ENCODE assay signal across 8 cellular contexts in genomic region chr1:206684478-206685255, GRCh38. TPM values are rescaled to one million over a fixed set of nuclear protein-coding genes. Genes with fewer than 3 reads are reported as not detected.
DNase-seq lines count a peak whose midpoint lies in the region; ATAC-seq and TF ChIP-seq lines count a peak whose summit lies in the region.

TSS of gene MAPKAPK2 (plus strand) at chr1:206684905. CDS start at chr1:206685230, 325 bp downstream.

- DNase-seq in AG04449 (ENCODE audit: low read depth, low spot score) (no peak), HT1080 (ENCODE audit: low read depth) (no peak), RWPE2 (ENCODE audit: low spot score) (no peak), activated gamma-delta T cell (lab: John Stamatoyannopoulos, UW) (peak; percentile 74), foreskin fibroblast (peak; percentile 56 to 83), neural progenitor cell (ENCODE audit: low spot score) (peak; percentile 92)

- H4K20me1 ChIP-seq in neural progenitor cell (ENCODE audit: low read depth) = peaks cover 41% of the 10 kb centered on the region

- H2AFZ ChIP-seq in neural progenitor cell (replicated peaks) = peak within 1 kb of the TSS; percentile 58

- no peaks in the 10 kb centered on the region for H3K9me3 Mint-ChIP-seq in neural progenitor cell

- ATAC-seq in GM18909 (IDR thresholded peaks at IDR 0.05; ENCODE audit: poor library complexity, unreplicated experiment) (peak; percentile 34), RWPE2 (ENCODE audit: low read depth) (peak; percentile 39)

- H3K4me3 Mint-ChIP-seq in neural progenitor cell = peak within 1 kb of the TSS; percentile 98

- H3K9ac ChIP-seq in neural progenitor cell (peak within 1 kb of the TSS; percentile 43), stomach smooth muscle (ENCODE audit: low read length in 2 of 2) (peak within 1 kb of the TSS; percentile 92 to 97)

- H3K4me1 ChIP-seq in RWPE2 (ENCODE audit: insufficient read depth, poor library complexity, severe bottlenecking) (peaks cover 18% of the 10 kb centered on the region), neural progenitor cell (peaks cover 39% of the 10 kb centered on the region), stomach smooth muscle (ENCODE audit: control insufficient read depth, insufficient read depth, low read length) (peaks cover 36% of the 10 kb centered on the region)

- no peaks in the 10 kb centered on the region for H3K36me3 Mint-ChIP-seq in neural progenitor cell

- peaks cover 44% of the 10 kb centered on the region for H3K4me1 Mint-ChIP-seq in neural progenitor cell

- peaks cover 19% of the 10 kb centered on the region for H3F3A ChIP-seq in neural progenitor cell (ENCODE audit: low read depth)

- peak within 1 kb of the TSS; percentile 88 for H3K4me2 ChIP-seq in neural progenitor cell

- H3K9me3 ChIP-seq in RWPE2 (ENCODE audit: severe bottlenecking) = no peaks in the 10 kb centered on the region
- no peaks in the 10 kb centered on the region for H3K9me3 ChIP-seq in neural progenitor cell (ENCODE audit: low read depth)
- no peaks in the 10 kb centered on the region for H3K9me3 ChIP-seq in stomach smooth muscle (ENCODE audit: control insufficient read depth in 2 of 2, low read length in 2 of 2)

- H3K27ac ChIP-seq in RWPE2 (ENCODE audit: poor library complexity, severe bottlenecking) = peak within 1 kb of the TSS; percentile 77
- H3K27ac ChIP-seq in neural progenitor cell = no peak within 1 kb of the TSS
- H3K27ac ChIP-seq in stomach smooth muscle (ENCODE audit: low read length) = peak within 1 kb of the TSS; percentile 96

- no peaks in the 10 kb centered on the region for H3K36me3 ChIP-seq in RWPE2 (ENCODE audit: low read depth)
- H3K36me3 ChIP-seq in neural progenitor cell = no peaks in the 10 kb centered on the region
- H3K36me3 ChIP-seq in stomach smooth muscle (ENCODE audit: control insufficient read depth in 2 of 2, insufficient read depth in 2 of 2, low read length in 2 of 2) = no peaks in the 10 kb centered on the region

- peaks cover 42% of the 10 kb centered on the region for H3K79me2 ChIP-seq in neural progenitor cell (ENCODE audit: low read depth)

- no peaks in the 10 kb centered on the region for H3K27me3 ChIP-seq in RWPE2 (ENCODE audit: insufficient read depth, poor library complexity, severe bottlenecking)
- H3K27me3 ChIP-seq in neural progenitor cell = peaks cover 65% of the 10 kb centered on the region
- no peaks in the 10 kb centered on the region for H3K27me3 ChIP-seq in stomach smooth muscle (ENCODE audit: control insufficient read depth in 1 of 2, insufficient read depth in 2 of 2, low read length in 2 of 2)

- TF ChIP-seq CTCF in AG04449 (IDR thresholded peaks at IDR 0.05; ENCODE audit: insufficient read depth, low read length, missing control alignments) (no peak), RWPE2 (IDR thresholded peaks at IDR 0.05; ENCODE audit: poor library complexity, severe bottlenecking) (no peak), foreskin fibroblast (IDR thresholded peaks at IDR 0.05; ENCODE audit: low read depth, low read length) (no peak), neural progenitor cell (IDR thresholded peaks at IDR 0.05) (no peak)

- CTCF ChIA-PET in AG04449 (lab: Yijun Ruan, JAX) = interaction anchor here (1.3 to 3.8 kb wide), 3 partner anchors 10 to 21 kb away, joined by 4 to 24 read pairs (median 9); no protein-coding TSS in a partner anchor

- peaks cover 25% of the 10 kb centered on the region for H3K27me3 Mint-ChIP-seq in neural progenitor cell (ENCODE audit: insufficient read depth, low read depth)

- H3K27ac Mint-ChIP-seq in neural progenitor cell = peak within 1 kb of the TSS; percentile 91

- H3K4me3 ChIP-seq in AG04449 (ENCODE audit: low read depth, low read length) (peak within 1 kb of the TSS; percentile 81), RWPE2 (ENCODE audit: severe bottlenecking) (peak within 1 kb of the TSS; percentile 63), foreskin fibroblast (ENCODE audit: low read depth in 1 of 2, low read length in 2 of 2) (peak within 1 kb of the TSS; percentile 64 to 93), neural progenitor cell (peak within 1 kb of the TSS; percentile 96), stomach smooth muscle (ENCODE audit: low read length in 2 of 2) (peak within 1 kb of the TSS; percentile 86 to 92)

- POLR2A ChIA-PET in AG04449 (lab: Yijun Ruan, JAX) = interaction anchor here (1.1 to 1.4 kb wide), 2 partner anchors 12 to 21 kb away, joined by 3 to 4 read pairs; no protein-coding TSS in a partner anchor

RNA-seq across cellular contexts. Expression of gene MAPKAPK2, which starts in this region (rescaled TPM):
- total RNA-seq in HT1080 (2014; rRNA removed; shearing (Covaris generic)) = 41.7 and 51.1 TPM in 2 replicates
- 52.6 and 58.3 TPM in 2 replicates for polyA plus RNA-seq in HT1080 (2015; cell fraction: cytosol; rRNA removed)
- 50.6 and 51.9 TPM in 2 replicates for polyA plus RNA-seq in HT1080 (2015; cell fraction: nucleus; rRNA removed)
- 24.7 and 38.7 TPM in 2 replicates for total RNA-seq in neural progenitor cell (ENCODE audit: low replicate concordance)

Comparison
In these comparisons a context has a peak if more than half of its experiments do, and no peak if none do; other contexts are left out.
1. DNase-seq: peak in activated gamma-delta T cell (single experiment), foreskin fibroblast (2 of 2) and neural progenitor cell (single experiment); none in AG04449 (single experiment), HT1080 (single experiment) and RWPE2 (single experiment).
2. Peak in every context shown above with its lines, with median percentiles within 50 percentile points of each other: H3K4me3 ChIP-seq.